23 cellular contexts compared by ENCODE assay signal in genomic region chr17:4104506-4104905, GRCh38.
"Had no signal": no experiment of that assay in that cellular context is flagged by ENCODE, and none has a peak within 500 bp of the region (broad histone marks: within the 10 kb centered on the region; RNA-seq: fewer than 3 reads in every experiment).

No MANE protein-coding gene starts in this region.

- H3K4me3 Mint-ChIP-seq: natural killer cell; neural progenitor cell; stimulated activated memory B cell treated with anti-CD40 and anti-IgM and Interleukin-4, amounts not matched to agents 10 μg/mL and 1 μg/mL and 100 μg/mL, for 72 hours had no signal

- H3K27ac ChIP-seq: coronary artery, lower lobe of right lung, neural progenitor cell, prostate gland, right atrium auricular region, thoracic aorta, tibial nerve, upper lobe of left lung had no signal

- H3K9me3 Mint-ChIP-seq: natural killer cell; neural progenitor cell; stimulated activated memory B cell treated with anti-CD40 and anti-IgM and Interleukin-4, amounts not matched to agents 10 μg/mL and 1 μg/mL and 100 μg/mL, for 72 hours had no signal

- ATAC-seq: left ventricle myocardium superior; lower lobe of right lung; natural killer cell; stimulated activated memory B cell treated with anti-CD40 and anti-IgM and Interleukin-4, amounts not matched to agents 10 μg/mL and 1 μg/mL and 100 μg/mL, for 72 hours; stimulated activated naive CD8-positive, alpha-beta T cell treated with anti-CD3 and anti-CD28 coated beads, Interleukin-15, Interleukin-2, amounts not matched to agents 100 U/mL and 50 U/mL, for 24 hours had no signal

- H3K4me3 ChIP-seq: coronary artery, lower lobe of right lung, neural progenitor cell, prostate gland, right atrium auricular region, sigmoid colon, thoracic aorta, tibial nerve, upper lobe of left lung had no signal

- H3K36me3 ChIP-seq: neural progenitor cell had no signal

- DNase-seq: dermis blood vessel endothelial cell; effector memory CD4-positive, alpha-beta T cell; head of caudate nucleus; left ventricle myocardium superior; lower lobe of right lung; natural killer cell; nucleus accumbens; sigmoid colon; stimulated activated CD4-positive, alpha-beta T cell treated with anti-CD3 and anti-CD28 coated beads, Interleukin-2, amount 100 ng/mL, for 24 hours; stimulated activated CD4-positive, alpha-beta T cell treated with anti-CD3 and anti-CD28 coated beads, Interleukin-4, amount 100 ng/mL, for 4 hours; stimulated activated naive CD8-positive, alpha-beta T cell treated with anti-CD3 and anti-CD28 coated beads, Interleukin-15, Interleukin-2, amounts not matched to agents 100 U/mL and 50 U/mL, for 24 hours; upper lobe of left lung had no signal

- H3K9ac ChIP-seq: neural progenitor cell had no signal

- H3K9me3 ChIP-seq: lower lobe of right lung, prostate gland, right atrium auricular region, sigmoid colon, thoracic aorta, tibial nerve, upper lobe of left lung had no signal

- H3K27me3 Mint-ChIP-seq: stimulated activated memory B cell treated with anti-CD40 and anti-IgM and Interleukin-4, amounts not matched to agents 10 μg/mL and 1 μg/mL and 100 μg/mL, for 72 hours had no signal

- H3K4me1 ChIP-seq: neural progenitor cell, prostate gland, sigmoid colon, tibial nerve had no signal

- H2AFZ ChIP-seq: neural progenitor cell had no signal

- FAIRE-seq: endothelial cell of umbilical vein, frontal cortex, keratinocyte, urothelium cell line had no signal

- H3K27me3 ChIP-seq: neural progenitor cell, right atrium auricular region, sigmoid colon, tibial nerve, upper lobe of left lung had no signal

- H3K4me2 ChIP-seq: neural progenitor cell had no signal

- H3K4me1 Mint-ChIP-seq: neural progenitor cell had no signal

- H3K27ac Mint-ChIP-seq: natural killer cell; neural progenitor cell; stimulated activated memory B cell treated with anti-CD40 and anti-IgM and Interleukin-4, amounts not matched to agents 10 μg/mL and 1 μg/mL and 100 μg/mL, for 72 hours had no signal
